Comparison of ENCODE assay signal across 15 cellular contexts in genomic region chr16:60077791-60078280, GRCh38.
A peak's percentile ranks its signal among the peaks of the same experiment; 100 is the strongest.
DNase-seq lines count a peak whose midpoint lies in the region; ATAC-seq lines count a peak whose summit lies in the region.
"Had no signal": no experiment of that assay in that cellular context is flagged by ENCODE, and none has a peak within 500 bp of the region (broad histone marks: within the 10 kb centered on the region; RNA-seq: fewer than 3 reads in every experiment).

No MANE protein-coding gene starts in this region.

- H3K9me3 ChIP-seq in iPS-15b (ENCODE audit: control insufficient read depth, insufficient read depth, low read length): no peaks in the 10 kb centered on the region
- H3K9me3 ChIP-seq in T-helper 17 cell (ENCODE audit: control insufficient read depth, low read length, poor library complexity, severe bottlenecking): peaks cover 3% of the 10 kb centered on the region
- H3K9me3 ChIP-seq: BE2C, SJCRH30 had no signal

- H3K4me3 Mint-ChIP-seq in T-helper 17 cell: no peak overlapping the region

- peak overlapping the region; percentile 13 for H3K4me3 ChIP-seq in iPS-15b (ENCODE audit: low read depth, low read length)
- H3K4me3 ChIP-seq: SJCRH30 had no signal

- ATAC-seq in GM21526 (IDR thresholded peaks at IDR 0.05; ENCODE audit: low FRiP score, unreplicated experiment) (no peak), T-helper 17 cell (no peak)
- ATAC-seq: HCT116 had no signal

- H3K27me3 Mint-ChIP-seq in T-helper 17 cell: no peaks in the 10 kb centered on the region

- peaks cover 8% of the 10 kb centered on the region for H3K4me1 ChIP-seq in iPS-15b (ENCODE audit: control insufficient read depth, insufficient read depth, low read length)
- H3K4me1 ChIP-seq: BE2C, SJCRH30 had no signal

- no peaks in the 10 kb centered on the region for H3K4me1 Mint-ChIP-seq in T-helper 17 cell

- H3K27me3 ChIP-seq in iPS-15b (ENCODE audit: control insufficient read depth, insufficient read depth, low read length): no peaks in the 10 kb centered on the region
- H3K27me3 ChIP-seq: BE2C, SJCRH30 had no signal

- H3K27ac Mint-ChIP-seq in T-helper 17 cell: no peak overlapping the region

- H3K36me3 Mint-ChIP-seq in T-helper 17 cell (ENCODE audit: low read depth): no peaks in the 10 kb centered on the region

- H3K9ac ChIP-seq in iPS-15b (ENCODE audit: low read depth, low read length): no peak overlapping the region

- no peaks in the 10 kb centered on the region for H3K36me3 ChIP-seq in iPS-15b (ENCODE audit: control insufficient read depth, insufficient read depth, low read length)
- H3K36me3 ChIP-seq: BE2C, SJCRH30 had no signal

- DNase-seq in GDM1 (lab: John Stamatoyannopoulos, UW) (peak; percentile 27), Kasumi-1 (lab: John Stamatoyannopoulos, UW) (peak; percentile 78 to 87), UCSD-AML1 (lab: John Stamatoyannopoulos, UW; ENCODE audit: unreplicated experiment) (peak; percentile 9), HuH-7 (ENCODE audit: low spot score) (no peak), NCI-H187 treated with DMSO at 0.1 percent for 48 hours (lab: John Stamatoyannopoulos, UW) (no peak), T-helper 17 cell (no peak)
- DNase-seq: BE2C, KG1, NCI-H1417 treated with DMSO at 0.1 percent for 48 hours, NCI-H2029 treated with DMSO at 0.1 percent for 48 hours, NCI-H510A treated with DMSO at 0.1 percent for 48 hours, SJCRH30 had no signal

Comparison
In these comparisons a context has a peak if more than half of its experiments do, and no peak if none do; other contexts are left out.
1. DNase-seq: peak in GDM1 (single experiment), Kasumi-1 (2 of 2) and UCSD-AML1 (single experiment); none in HuH-7 (single experiment), NCI-H187 treated with DMSO at 0.1 percent for 48 hours (single experiment) and T-helper 17 cell (0 of 3).